In the genomic region with DNA sequence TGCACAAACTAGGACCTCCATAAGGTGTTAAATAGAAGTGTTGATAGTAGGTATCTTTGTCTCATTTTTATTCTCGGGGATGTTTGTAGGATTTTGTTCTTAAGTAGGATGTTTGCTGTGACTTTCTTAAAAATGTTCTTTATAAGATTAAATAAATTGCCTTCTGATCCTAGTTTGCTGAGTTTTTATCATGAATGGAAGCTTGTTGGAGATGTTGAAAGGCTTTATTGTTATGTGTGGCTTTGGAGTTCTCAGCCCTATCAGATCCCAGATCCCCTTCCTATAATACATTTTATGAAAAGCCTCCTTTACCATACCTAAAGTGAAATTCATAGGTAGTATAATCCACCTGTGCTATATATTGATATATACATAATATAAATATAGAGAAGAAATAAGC, we compare ENCODE assay signal across 15 cellular contexts. TPM values are rescaled to one million over a fixed set of nuclear protein-coding genes. Genes with fewer than 3 reads are reported as not detected.
DNase-seq lines count a peak whose midpoint lies in the region; ATAC-seq and TF ChIP-seq lines count a peak whose summit lies in the region.
"Had no signal": no experiment of that assay in that cellular context is flagged by ENCODE, and none has a peak within 500 bp of the region (broad histone marks: within the 10 kb centered on the region; RNA-seq: fewer than 3 reads in every experiment).

No MANE protein-coding gene starts in this region.

- POLR2A ChIA-PET in Caco-2 (lab: Charles Lee): no interaction called here

- peak overlapping the region in 55 of 59 donors; percentile 0 to 82 (median 62) for H3K27ac ChIP-seq in dorsolateral prefrontal cortex
- H3K27ac ChIP-seq: BLaER1 had no signal

- H3K4me3 Mint-ChIP-seq in Caco-2 (ENCODE audit: unreplicated experiment): no peak overlapping the region
- H3K4me3 Mint-ChIP-seq: CD14-positive monocyte; CD4-positive, alpha-beta memory T cell; GM23338 had no signal

- no peaks in the 10 kb centered on the region for H3K27me3 ChIP-seq in Caco-2 (replicated peaks; ENCODE audit: control insufficient read depth, insufficient read depth, low read length)
- H3K27me3 ChIP-seq in dorsolateral prefrontal cortex: no peaks in the 10 kb centered on the region
- H3K27me3 ChIP-seq: BLaER1 had no signal

- CTCF ChIA-PET in Caco-2 (lab: Charles Lee): no interaction called here

- ATAC-seq in GM21723 (IDR thresholded peaks at IDR 0.05; ENCODE audit: unreplicated experiment): no peak
- ATAC-seq: GM23338 had no signal

- intact Hi-C loops in Caco-2 (cut with micrococcal nuclease; ENCODE audit: unreplicated experiment) (loop anchor here (10.0 kb wide), 1 partner anchor 150 kb away; a partner anchor contains a TSS), dorsolateral prefrontal cortex (cut with DNase I) (loop anchor here in 1 of 2 donors (5.0 kb wide), 1 partner anchor 42 kb away; a partner anchor contains a TSS)

- no peaks in the 10 kb centered on the region for H3K9me3 Mint-ChIP-seq in Caco-2 (ENCODE audit: unreplicated experiment)

- H3K4me3 ChIP-seq in Caco-2 (ENCODE audit: low read depth, low read length) (no peak overlapping the region), dorsolateral prefrontal cortex (peak overlapping the region in 2 of 59 donors; percentile 0 to 7)
- H3K4me3 ChIP-seq: BLaER1, GM23338 had no signal

- H3K27me3 Mint-ChIP-seq in Caco-2 (ENCODE audit: insufficient read depth, unreplicated experiment): no peaks in the 10 kb centered on the region
- H3K27me3 Mint-ChIP-seq: CD4-positive, alpha-beta memory T cell had no signal

- peaks cover 20% of the 10 kb centered on the region for H3K36me3 Mint-ChIP-seq in Caco-2 (ENCODE audit: insufficient read depth, unreplicated experiment)

- BruUV-seq in Caco-2 (replicated peaks; lab: Mats Ljungman, UMichigan): no TSS peak

- TF ChIP-seq CTCF in Caco-2 (IDR thresholded peaks at IDR 0.05; ENCODE audit: insufficient read depth in 1 of 2, low read depth in 1 of 2, low read length in 1 of 2, severe bottlenecking in 1 of 2, unreplicated experiment in 1 of 2) (no peak), dorsolateral prefrontal cortex (IDR thresholded peaks at IDR 0.05 in 54 of 56, conservative IDR thresholded peaks at IDR 0.05 in 2 of 56; ENCODE audit: low read depth in 1 of 56, partially characterized antibody in 56 of 56) (no peak)

- DNase-seq in Caco-2: no peak
- DNase-seq in dorsolateral prefrontal cortex: no peak
- peak; percentile 28 for DNase-seq in inferior parietal cortex (ENCODE audit: extremely low spot score)
- peak; percentile 87 for DNase-seq in pons (ENCODE audit: low spot score)
- DNase-seq in HPDE6-E6E7 (ENCODE audit: extremely low spot score): no peak
- DNase-seq in DMS79 treated with DMSO at 0.1 percent for 48 hours (lab: John Stamatoyannopoulos, UW): no peak
- DNase-seq in kidney tubule cell (ENCODE audit: low spot score): no peak
- DNase-seq: 8988T; CD4-positive, alpha-beta memory T cell; DMS 273 treated with DMSO at 0.1 percent for 48 hours; DMS53 had no signal

- peaks cover 39% of the 10 kb centered on the region for H3K4me1 Mint-ChIP-seq in Caco-2 (ENCODE audit: low read depth, unreplicated experiment)
- H3K4me1 Mint-ChIP-seq: GM23338 had no signal

- H3K27ac Mint-ChIP-seq in Caco-2 (ENCODE audit: unreplicated experiment): peak overlapping the region; percentile 63
- H3K27ac Mint-ChIP-seq: GM23338 had no signal

- no peaks in the 10 kb centered on the region for H3K9me3 ChIP-seq in Caco-2

- peaks cover 30% of the 10 kb centered on the region for H3K4me1 ChIP-seq in Caco-2

- no peaks in the 10 kb centered on the region for H3K36me3 ChIP-seq in Caco-2 (ENCODE audit: control insufficient read depth, insufficient read depth, low read length)

RNA-seq across cellular contexts. Expression of a gene that starts 40.1 kb away (rescaled TPM):
- total RNA-seq in Caco-2 (2022) (30.8 and 37.4 TPM in 2 replicates), dorsolateral prefrontal cortex (10 to 100 TPM; 24.6 to 53.2 (median 33.8) TPM)

RNA-seq across cellular contexts. Expression of a gene that starts 40.7 kb away (rescaled TPM):
- total RNA-seq in Caco-2 (2022) (13.3 and 13.5 TPM in 2 replicates), dorsolateral prefrontal cortex (10 to 100 TPM in 61 of 120 experiments, 1 to 10 TPM in 59; 6.8 to 15.0 (median 10.1) TPM)

Comparison
In these comparisons a context has a peak if more than half of its experiments do, and no peak if none do; other contexts are left out.
1. DNase-seq: peak in inferior parietal cortex (single experiment) and pons (single experiment); none in Caco-2 (0 of 2), dorsolateral prefrontal cortex (0 of 10), HPDE6-E6E7 (single experiment), DMS79 treated with DMSO at 0.1 percent for 48 hours (single experiment) and kidney tubule cell (single experiment).